Comparison of ENCODE assay signal across 12 cellular contexts in genomic region chr22:30392661-30393321, GRCh38. TPM values are rescaled to one million over a fixed set of nuclear protein-coding genes. Genes with fewer than 3 reads are reported as not detected.
DNase-seq lines count a peak whose midpoint lies in the region; ATAC-seq, FAIRE-seq and TF ChIP-seq lines count a peak whose summit lies in the region.
"Had no signal": no experiment of that assay in that cellular context is flagged by ENCODE, and none has a peak within 500 bp of the region (broad histone marks: within the 10 kb centered on the region; RNA-seq: fewer than 3 reads in every experiment).

No MANE protein-coding gene starts in this region.

- H3K4me2 ChIP-seq in GM23248 (ENCODE audit: unreplicated experiment): no peak overlapping the region
- no peak overlapping the region for H3K4me2 ChIP-seq in mesendoderm (ENCODE audit: low read length)
- H3K4me2 ChIP-seq: PC-9 had no signal

- no peak overlapping the region for H3K9ac ChIP-seq in GM23248
- H3K9ac ChIP-seq in mesendoderm (ENCODE audit: low read length): no peak overlapping the region

- no peak overlapping the region for H3K27ac ChIP-seq in GM23248
- no peak overlapping the region for H3K27ac ChIP-seq in mesendoderm (ENCODE audit: low read depth, low read length)
- H3K27ac ChIP-seq in A673 (ENCODE audit: low read depth, low read length, poor library complexity, severe bottlenecking): no peak overlapping the region
- H3K27ac ChIP-seq: PC-9 had no signal

- peak overlapping the region; percentile 7 for H3K18ac ChIP-seq in mesendoderm (ENCODE audit: low read length)

- no peak overlapping the region for H4K5ac ChIP-seq in mesendoderm (ENCODE audit: low read length)

- WGBS in GM23248 (ENCODE audit: low coverage in 1 of 2, low lambda C conversion rate in 2 of 2, missing lambda C conversion rate in 2 of 2), 2 experiments: 70 to 74% methylated on average over 9 of the region's 9 CpGs
- WGBS in mesendoderm (ENCODE audit: extremely low coverage, insufficient coverage, low lambda C conversion rate): no CpG with 5 or more reads among the region's 9 CpGs

- H2AK5ac ChIP-seq in mesendoderm (ENCODE audit: low read length): no peak overlapping the region

- no peak overlapping the region for H2BK5ac ChIP-seq in mesendoderm (ENCODE audit: low read length)

- H3K4me3 ChIP-seq in GM23248 (no peak overlapping the region), mesendoderm (ENCODE audit: low read length) (no peak overlapping the region), A673 (ENCODE audit: low read depth, low read length, poor library complexity, severe bottlenecking) (no peak overlapping the region)
- H3K4me3 ChIP-seq: lung, PC-9 had no signal

- ATAC-seq in activated CD4-positive, CD25-positive, alpha-beta regulatory T cell treated with anti-CD3 and anti-CD28 coated beads, Interleukin-2, amount 50 U/mL, for 24 hours: no peak

- H3K9me2 ChIP-seq in GM23248 (ENCODE audit: insufficient read depth): no peaks in the 10 kb centered on the region

- intact Hi-C loops in A673 (cut with micrococcal nuclease; ENCODE audit: unreplicated experiment): no loop called here

- no peaks in the 10 kb centered on the region for H3K27me3 ChIP-seq in GM23248 (replicated peaks; ENCODE audit: insufficient read depth)
- no peaks in the 10 kb centered on the region for H3K27me3 ChIP-seq in mesendoderm (ENCODE audit: insufficient read depth, low read length, poor library complexity)
- H3K27me3 ChIP-seq in A673 (replicated peaks; ENCODE audit: insufficient read depth, low read depth, low read length, poor library complexity): no peaks in the 10 kb centered on the region

- H4K20me1 ChIP-seq in GM23248 (ENCODE audit: insufficient read depth): no peaks in the 10 kb centered on the region

- POLR2A ChIA-PET in A673 (lab: Charles Lee; ENCODE audit: low non-redundant PET): no interaction called here

- H3K56ac ChIP-seq in mesendoderm (ENCODE audit: low read length): peak overlapping the region; percentile 52

- no peak overlapping the region; the same call in 1 of the 2 replicates for H2AFZ ChIP-seq in GM23248
- H2AFZ ChIP-seq: PC-9 had no signal

- no peak overlapping the region for H3K23ac ChIP-seq in mesendoderm (ENCODE audit: low read length)

- H3K79me2 ChIP-seq in GM23248 (ENCODE audit: insufficient read depth) (peaks cover 19% of the 10 kb centered on the region), mesendoderm (ENCODE audit: control insufficient read depth, insufficient read depth, low read length) (no peaks in the 10 kb centered on the region)

- no peak for FAIRE-seq in D721Med (lab: Jason Lieb, UNC)
- FAIRE-seq: frontal cortex had no signal

- H3K79me1 ChIP-seq in mesendoderm (ENCODE audit: low read length): no peaks in the 10 kb centered on the region

- H3K4me1 ChIP-seq in GM23248 (ENCODE audit: insufficient read depth): peaks cover 10% of the 10 kb centered on the region
- peaks cover 5% of the 10 kb centered on the region for H3K4me1 ChIP-seq in mesendoderm (ENCODE audit: control insufficient read depth, low read depth, low read length)
- peaks cover 16% of the 10 kb centered on the region for H3K4me1 ChIP-seq in A673 (ENCODE audit: insufficient read depth, low read length, poor library complexity, severe bottlenecking)

- in situ Hi-C loops in GM23248 (cut with MboI): loop anchor here (10.0 kb wide), 1 partner anchor 288 kb away; no protein-coding TSS in a partner anchor

- CTCF ChIA-PET in A673 (lab: Charles Lee): no interaction called here

- DNase-seq in D721Med (ENCODE audit: insufficient read length, low spot score) (peak; percentile 51), GM23248 (peak; percentile 40), UCSD-AML1 (lab: John Stamatoyannopoulos, UW; ENCODE audit: unreplicated experiment) (peak; percentile 31), mesendoderm (peak; percentile 37), NCI-H69 (lab: John Stamatoyannopoulos, UW) (no peak), A673 (ENCODE audit: low spot score) (no peak)
- DNase-seq: NCI-H1105 treated with DMSO at 0.1 percent for 48 hours; PC-9; stimulated activated CD8-positive, alpha-beta memory T cell treated with anti-CD3 and anti-CD28 coated beads, Interleukin-4, amount 100 ng/mL, for 48 hours had no signal

- no peak overlapping the region for H4K8ac ChIP-seq in mesendoderm (ENCODE audit: low read depth, low read length)

- no peak overlapping the region for H2BK120ac ChIP-seq in mesendoderm (ENCODE audit: low read depth, low read length)

- TF ChIP-seq CTCF in D721Med (IDR thresholded peaks at IDR 0.05; ENCODE audit: insufficient read depth, missing control alignments) (no peak), A673 (conservative IDR thresholded peaks at IDR 0.05; ENCODE audit: low read depth, low read length) (no peak)

- no TSS peak for BruUV-seq in A673 (replicated peaks; lab: Mats Ljungman, UMichigan)

- H3K9me3 ChIP-seq in GM23248 (ENCODE audit: low read depth) (no peaks in the 10 kb centered on the region), A673 (ENCODE audit: low read depth, low read length, poor library complexity, severe bottlenecking) (no peaks in the 10 kb centered on the region)

- no peaks in the 10 kb centered on the region for H3F3A ChIP-seq in GM23248 (ENCODE audit: insufficient read depth)

- H3K36me3 ChIP-seq in GM23248 (ENCODE audit: low read depth) (no peaks in the 10 kb centered on the region), mesendoderm (ENCODE audit: control insufficient read depth, insufficient read depth, low read length) (no peaks in the 10 kb centered on the region), A673 (ENCODE audit: insufficient read depth, low read length, poor library complexity, severe bottlenecking) (no peaks in the 10 kb centered on the region)

- H2BK15ac ChIP-seq in mesendoderm (replicated peaks; ENCODE audit: low read depth): no peak overlapping the region

- H3K4ac ChIP-seq in mesendoderm (ENCODE audit: low read depth, low read length): no peak overlapping the region

RNA-seq across cellular contexts. Expression of gene SEC14L2, which starts 4.0 kb away (rescaled TPM):
- 41.9 and 54.6 TPM in 2 replicates for total RNA-seq in GM23248 (2014; rRNA removed; shearing (Covaris generic))
- 23.3 and 26.6 TPM in 2 replicates for polyA plus RNA-seq in GM23248 (2016; fragmentation: Nextera tagmentation; extraction: Ambion mirVana)
- polyA plus RNA-seq in mesendoderm (2013, experiment 1 of 2): 1.6 TPM
- polyA plus RNA-seq in mesendoderm (2013, experiment 2 of 2): 1.2 TPM
- 14.4 and 19.4 TPM in 2 replicates for total RNA-seq in A673 (2021)

RNA-seq across cellular contexts. Expression of gene RNF215, which starts 5.6 kb away (rescaled TPM):
- total RNA-seq in GM23248 (2014; rRNA removed; shearing (Covaris generic)): 29.9 and 45.1 TPM in 2 replicates
- 2.7 and 2.9 TPM in 2 replicates for polyA plus RNA-seq in GM23248 (2016; fragmentation: Nextera tagmentation; extraction: Ambion mirVana)
- polyA plus RNA-seq in mesendoderm (2013, experiment 1 of 2): 3.1 TPM
- 2.9 TPM for polyA plus RNA-seq in mesendoderm (2013, experiment 2 of 2)
- total RNA-seq in A673 (2021): 18.9 and 22.4 TPM in 2 replicates

RNA-seq across cellular contexts. Expression of gene MTFP1, which starts 32.8 kb away (rescaled TPM):
- total RNA-seq in GM23248 (2014; rRNA removed; shearing (Covaris generic)): 6.6 and 18.3 TPM in 2 replicates
- 8.1 and 8.5 TPM in 2 replicates for polyA plus RNA-seq in GM23248 (2016; fragmentation: Nextera tagmentation; extraction: Ambion mirVana)
- 24.5 TPM for polyA plus RNA-seq in mesendoderm (2013, experiment 1 of 2)
- 24.6 TPM for polyA plus RNA-seq in mesendoderm (2013, experiment 2 of 2)
- 82.6 and 86.9 TPM in 2 replicates for total RNA-seq in A673 (2021)

RNA-seq across cellular contexts. Expression of gene CCDC157, which starts 36.0 kb away (rescaled TPM):
- 5.0 and 9.2 TPM in 2 replicates for total RNA-seq in GM23248 (2014; rRNA removed; shearing (Covaris generic))
- polyA plus RNA-seq in GM23248 (2016; fragmentation: Nextera tagmentation; extraction: Ambion mirVana): 2.5 and 2.7 TPM in 2 replicates
- polyA plus RNA-seq in mesendoderm (2013, experiment 1 of 2): 2.6 TPM
- 2.6 TPM for polyA plus RNA-seq in mesendoderm (2013, experiment 2 of 2)
- 5.7 and 6.0 TPM in 2 replicates for total RNA-seq in A673 (2021)

RNA-seq across cellular contexts. Expression of gene SF3A1, which starts 36.1 kb away (rescaled TPM):
- 9.1 and 12.9 TPM in 2 replicates for total RNA-seq in GM23248 (2014; rRNA removed; shearing (Covaris generic))
- 75.0 and 88.3 TPM in 2 replicates for polyA plus RNA-seq in GM23248 (2016; fragmentation: Nextera tagmentation; extraction: Ambion mirVana)
- polyA plus RNA-seq in mesendoderm (2013, experiment 1 of 2): 264 TPM
- polyA plus RNA-seq in mesendoderm (2013, experiment 2 of 2): 276 TPM
- 346 and 366 TPM in 2 replicates for total RNA-seq in A673 (2021)

Comparison
In these comparisons a context has a peak if more than half of its experiments do, and no peak if none do; other contexts are left out.
1. DNase-seq: peak in D721Med (single experiment), GM23248 (single experiment), UCSD-AML1 (single experiment) and mesendoderm (single experiment); none in NCI-H69 (single experiment) and A673 (single experiment).